8 cellular contexts compared by ENCODE assay signal in genomic region chr17:29180788-29181160, GRCh38. TPM values are rescaled to one million over a fixed set of nuclear protein-coding genes. Genes with fewer than 3 reads are reported as not detected.
DNase-seq lines count a peak whose midpoint lies in the region; ATAC-seq and TF ChIP-seq lines count a peak whose summit lies in the region.

No MANE protein-coding gene starts in this region.

- H3K4me1 Mint-ChIP-seq in activated CD8-positive, alpha-beta T cell treated with anti-CD3 and anti-CD28 coated beads for 36 hours (ENCODE audit: low read depth) = peaks cover 31% of the 10 kb centered on the region

- H3K9me3 ChIP-seq in GM23248 (ENCODE audit: low read depth) = no peaks in the 10 kb centered on the region
- no peaks in the 10 kb centered on the region for H3K9me3 ChIP-seq in left ventricle myocardium inferior (replicated peaks)

- no peak for ATAC-seq in activated CD8-positive, alpha-beta T cell treated with anti-CD3 and anti-CD28 coated beads for 36 hours

- in situ Hi-C loops in GM23248 (cut with MboI) = no loop called here

- peaks cover 27% of the 10 kb centered on the region; the same call in 1 of the 2 replicates for H3K79me2 ChIP-seq in GM23248 (ENCODE audit: insufficient read depth)

- H4K20me1 ChIP-seq in GM23248 (ENCODE audit: insufficient read depth) = no peaks in the 10 kb centered on the region

- peaks cover 5% of the 10 kb centered on the region; the same call in 1 of the 2 replicates for H3F3A ChIP-seq in GM23248 (ENCODE audit: insufficient read depth)

- POLR2A ChIA-PET in activated CD8-positive, alpha-beta T cell treated with anti-CD3 and anti-CD28 coated beads for 36 hours (lab: Charles Lee) = interaction anchor here (1.0 to 7.9 kb wide), 5 partner anchors 25 to 48 kb away, joined by 3 to 65 read pairs (median 4); no protein-coding TSS in a partner anchor

- no peak for TF ChIP-seq CTCF in activated CD8-positive, alpha-beta T cell treated with anti-CD3 and anti-CD28 coated beads for 36 hours (IDR thresholded peaks at IDR 0.05)
- TF ChIP-seq CTCF in left ventricle myocardium inferior (IDR thresholded peaks at IDR 0.05; ENCODE audit: borderline replicate concordance) = no peak

- no peaks in the 10 kb centered on the region for H3K36me3 ChIP-seq in GM23248 (ENCODE audit: low read depth)
- H3K36me3 ChIP-seq in left ventricle myocardium inferior = no peaks in the 10 kb centered on the region

- peak overlapping the region; percentile 68 for H3K9ac ChIP-seq in GM23248

- intact Hi-C loops in activated CD8-positive, alpha-beta T cell treated with anti-CD3 and anti-CD28 coated beads for 36 hours (cut with micrococcal nuclease) = loop anchor here (5.0 kb wide), 1 partner anchor 33 kb away; no protein-coding TSS in a partner anchor
- intact Hi-C loops in left ventricle myocardium inferior (cut with micrococcal nuclease) = loop anchor here (5.0 kb wide), 1 partner anchor 38 kb away; no protein-coding TSS in a partner anchor

- CTCF ChIA-PET in activated CD8-positive, alpha-beta T cell treated with anti-CD3 and anti-CD28 coated beads for 36 hours (lab: Charles Lee) = interaction anchor here (0.7 to 10.1 kb wide), 28 partner anchors 9 to 162 kb away, joined by 3 to 355 read pairs (median 6); no protein-coding TSS in a partner anchor

- DNase-seq in GM23248 (no peak), left ventricle myocardium inferior (no peak), iPS-NIHi7 (ENCODE audit: extremely low spot score) (no peak), nucleus accumbens (lab: John Stamatoyannopoulos, UW) (no peak), SK-N-DZ (ENCODE audit: low spot score) (no peak)
- no peak for DNase-seq in activated CD8-positive, alpha-beta T cell treated with anti-CD3 and anti-CD28 coated beads for 36 hours
- no peak for DNase-seq in stimulated activated CD4-positive, alpha-beta T cell treated with anti-CD3 and anti-CD28 coated beads, Interleukin-2, amount 100 ng/mL, for 24 hours

- peaks cover 11% of the 10 kb centered on the region; the same call in 1 of the 2 replicates for H3K4me1 ChIP-seq in GM23248 (ENCODE audit: insufficient read depth)
- peaks cover 55% of the 10 kb centered on the region for H3K4me1 ChIP-seq in left ventricle myocardium inferior

- no peaks in the 10 kb centered on the region for H3K36me3 Mint-ChIP-seq in activated CD8-positive, alpha-beta T cell treated with anti-CD3 and anti-CD28 coated beads for 36 hours (ENCODE audit: low read depth)

- no peaks in the 10 kb centered on the region for H3K9me2 ChIP-seq in GM23248 (ENCODE audit: insufficient read depth)

- H3K27ac Mint-ChIP-seq in activated CD8-positive, alpha-beta T cell treated with anti-CD3 and anti-CD28 coated beads for 36 hours = no peak overlapping the region

- H3K4me3 ChIP-seq in GM23248 (peak overlapping the region; percentile 74), left ventricle myocardium inferior (peak overlapping the region; percentile 81), skin epidermis (peak overlapping the region in 6 of 7 experiments; percentile 52 to 67 (median 64))

- H3K4me3 Mint-ChIP-seq in activated CD8-positive, alpha-beta T cell treated with anti-CD3 and anti-CD28 coated beads for 36 hours = peak overlapping the region; percentile 58

- H3K27ac ChIP-seq in GM23248 = no peak overlapping the region
- peak overlapping the region; percentile 92 for H3K27ac ChIP-seq in left ventricle myocardium inferior (replicated peaks)
- H3K27ac ChIP-seq in skin epidermis = peak overlapping the region; percentile 79 to 97 (median 92)

- H3K9me3 Mint-ChIP-seq in activated CD8-positive, alpha-beta T cell treated with anti-CD3 and anti-CD28 coated beads for 36 hours = no peaks in the 10 kb centered on the region

- peak overlapping the region; percentile 95 for H2AFZ ChIP-seq in GM23248

- H3K27me3 ChIP-seq in GM23248 (replicated peaks; ENCODE audit: insufficient read depth) (no peaks in the 10 kb centered on the region), left ventricle myocardium inferior (ENCODE audit: low read depth) (no peaks in the 10 kb centered on the region)

- 74 to 78% methylated on average over 4 of the region's 4 CpGs for WGBS in GM23248 (ENCODE audit: low coverage in 1 of 2, low lambda C conversion rate in 2 of 2, missing lambda C conversion rate in 2 of 2), 2 experiments

- peak overlapping the region; percentile 76 for H3K4me2 ChIP-seq in GM23248 (ENCODE audit: unreplicated experiment)

- no peaks in the 10 kb centered on the region for H3K27me3 Mint-ChIP-seq in activated CD8-positive, alpha-beta T cell treated with anti-CD3 and anti-CD28 coated beads for 36 hours

RNA-seq across cellular contexts. Expression of gene MYO18A, which starts 0.6 kb away (rescaled TPM):
- 30.5 and 33.9 TPM in 2 replicates for total RNA-seq in GM23248 (2014; rRNA removed; shearing (Covaris generic))
- polyA plus RNA-seq in GM23248 (2016; fragmentation: Nextera tagmentation; extraction: Ambion mirVana) = 12.6 and 16.0 TPM in 2 replicates
- 10 to 100 TPM; 27.5 to 29.4 TPM for total RNA-seq in activated CD8-positive, alpha-beta T cell treated with anti-CD3 and anti-CD28 coated beads for 36 hours
- 397 TPM for total RNA-seq in left ventricle myocardium inferior
- polyA plus RNA-seq in SK-N-DZ (2014; cell fraction: cytosol; rRNA removed) = 13.9 and 15.3 TPM in 2 replicates
- polyA plus RNA-seq in SK-N-DZ (2014; cell fraction: nucleus; rRNA removed) = 20.9 and 42.8 TPM in 2 replicates

Comparison
In these comparisons a context has a peak if more than half of its experiments do, and no peak if none do; other contexts are left out.
1. RNA of gene MYO18A, which starts 0.6 kb away (total RNA-seq): 397 TPM in left ventricle myocardium inferior (single experiment); 30.5 to 33.9 TPM in GM23248 and 27.5 to 29.4 TPM in activated CD8-positive, alpha-beta T cell treated with anti-CD3 and anti-CD28 coated beads for 36 hours; every median in the first group is over 10 times any median in the second.
2. Peak in every context shown above with its lines, with median percentiles within 50 percentile points of each other: H3K4me3 ChIP-seq.